19 cellular contexts compared by ENCODE assay signal in genomic region chr14:39451811-39452210, GRCh38. TPM values are rescaled to one million over a fixed set of nuclear protein-coding genes. Genes with fewer than 3 reads are reported as not detected.
DNase-seq lines count a peak whose midpoint lies in the region; ATAC-seq and TF ChIP-seq lines count a peak whose summit lies in the region.
"Had no signal": no experiment of that assay in that cellular context is flagged by ENCODE, and none has a peak within 500 bp of the region (broad histone marks: within the 10 kb centered on the region; RNA-seq: fewer than 3 reads in every experiment).

No MANE protein-coding gene starts in this region.

- intact Hi-C loops in activated CD4-positive, alpha-beta memory T cell treated with anti-CD3 and anti-CD28 coated beads for 36 hours (cut with micrococcal nuclease): loop anchor here (5.0 kb wide), 1 partner anchor 220 kb away; the partner anchor contains the start of gene MIA2

- peak overlapping the region; percentile 50 for H3K27ac Mint-ChIP-seq in activated CD4-positive, alpha-beta memory T cell treated with anti-CD3 and anti-CD28 coated beads for 36 hours
- H3K27ac Mint-ChIP-seq: natural killer cell treated with Interleukin-12 subunit alpha and Interleukin-12 subunit beta and Interleukin-15 and Interleukin-18, amount 100 ng/mL, for 72 hours; stimulated activated naive B cell treated with anti-CD40 and anti-IgM and Interleukin-4, amounts not matched to agents 10 μg/mL and 1 μg/mL and 100 μg/mL, for 72 hours; T-helper 17 cell had no signal

- H3K27ac ChIP-seq in osteoblast (ENCODE audit: low read depth, low read length): no peak overlapping the region
- H3K27ac ChIP-seq: BLaER1 treated with 17β-estradiol and CSF1 and Interleukin-3, amounts not matched to agents 10 nM and 100 nM; lower lobe of right lung had no signal

- peak; percentile 50 for ATAC-seq in GM18873 (IDR thresholded peaks at IDR 0.05; ENCODE audit: low FRiP score, unreplicated experiment)
- ATAC-seq in GM21381 (IDR thresholded peaks at IDR 0.05; ENCODE audit: unreplicated experiment): peak; percentile 56
- peak; percentile 48 for ATAC-seq in HG03045 (IDR thresholded peaks at IDR 0.05; ENCODE audit: unreplicated experiment)
- ATAC-seq: lower lobe of right lung; natural killer cell treated with Interleukin-12 subunit alpha and Interleukin-12 subunit beta and Interleukin-15 and Interleukin-18, amount 100 ng/mL, for 72 hours; right cardiac atrium; stimulated activated naive B cell treated with anti-CD40 and anti-IgM and Interleukin-4, amounts not matched to agents 10 μg/mL and 1 μg/mL and 100 μg/mL, for 72 hours; T-helper 17 cell had no signal

- no peak for TF ChIP-seq CTCF in osteoblast (IDR thresholded peaks at IDR 0.05; ENCODE audit: extremely low read depth, low read depth, low read length)

- H3K4me3 Mint-ChIP-seq in activated CD4-positive, alpha-beta memory T cell treated with anti-CD3 and anti-CD28 coated beads for 36 hours: no peak overlapping the region
- H3K4me3 Mint-ChIP-seq: brain; natural killer cell treated with Interleukin-12 subunit alpha and Interleukin-12 subunit beta and Interleukin-15 and Interleukin-18, amount 100 ng/mL, for 72 hours; stimulated activated naive B cell treated with anti-CD40 and anti-IgM and Interleukin-4, amounts not matched to agents 10 μg/mL and 1 μg/mL and 100 μg/mL, for 72 hours; T-helper 17 cell had no signal

- H3K36me3 Mint-ChIP-seq in activated CD4-positive, alpha-beta memory T cell treated with anti-CD3 and anti-CD28 coated beads for 36 hours: no peaks in the 10 kb centered on the region
- H3K36me3 Mint-ChIP-seq: brain; natural killer cell treated with Interleukin-12 subunit alpha and Interleukin-12 subunit beta and Interleukin-15 and Interleukin-18, amount 100 ng/mL, for 72 hours had no signal

- no peaks in the 10 kb centered on the region for H3K79me2 ChIP-seq in osteoblast (ENCODE audit: insufficient read depth, low read length)

- no peaks in the 10 kb centered on the region for H3K9me3 ChIP-seq in osteoblast (ENCODE audit: low read depth, low read length)
- H3K9me3 ChIP-seq: BLaER1 treated with 17β-estradiol and CSF1 and Interleukin-3, amounts not matched to agents 10 nM and 100 nM; lower lobe of right lung had no signal

- no peak overlapping the region for H3K4me2 ChIP-seq in osteoblast (ENCODE audit: insufficient read depth, low read length)
- H3K4me2 ChIP-seq: BLaER1 treated with 17β-estradiol and CSF1 and Interleukin-3, amounts not matched to agents 10 nM and 100 nM had no signal

- H3K9me3 Mint-ChIP-seq in activated CD4-positive, alpha-beta memory T cell treated with anti-CD3 and anti-CD28 coated beads for 36 hours: no peaks in the 10 kb centered on the region
- H3K9me3 Mint-ChIP-seq: brain; natural killer cell treated with Interleukin-12 subunit alpha and Interleukin-12 subunit beta and Interleukin-15 and Interleukin-18, amount 100 ng/mL, for 72 hours; stimulated activated naive B cell treated with anti-CD40 and anti-IgM and Interleukin-4, amounts not matched to agents 10 μg/mL and 1 μg/mL and 100 μg/mL, for 72 hours had no signal

- peaks cover 32% of the 10 kb centered on the region for H3K4me1 Mint-ChIP-seq in activated CD4-positive, alpha-beta memory T cell treated with anti-CD3 and anti-CD28 coated beads for 36 hours (ENCODE audit: low read depth)
- H3K4me1 Mint-ChIP-seq: brain had no signal

- no peaks in the 10 kb centered on the region for H3K4me1 ChIP-seq in osteoblast (ENCODE audit: insufficient read depth, low read length)
- H3K4me1 ChIP-seq: BLaER1 treated with 17β-estradiol and CSF1 and Interleukin-3, amounts not matched to agents 10 nM and 100 nM; lower lobe of right lung had no signal

- H3K27me3 ChIP-seq in osteoblast (ENCODE audit: insufficient read depth, low read length): no peaks in the 10 kb centered on the region
- H3K27me3 ChIP-seq: BLaER1 treated with 17β-estradiol and CSF1 and Interleukin-3, amounts not matched to agents 10 nM and 100 nM had no signal

- no peaks in the 10 kb centered on the region for H3K27me3 Mint-ChIP-seq in activated CD4-positive, alpha-beta memory T cell treated with anti-CD3 and anti-CD28 coated beads for 36 hours
- H3K27me3 Mint-ChIP-seq: brain had no signal

- CTCF ChIA-PET in activated CD4-positive, alpha-beta memory T cell treated with anti-CD3 and anti-CD28 coated beads for 36 hours (lab: Charles Lee): interaction anchor here (0.7 kb wide), 1 partner anchor 438 kb away, joined by 3 read pairs; no protein-coding TSS in a partner anchor

- H2AFZ ChIP-seq in osteoblast (ENCODE audit: low read length): no peak overlapping the region

- POLR2A ChIA-PET in activated CD4-positive, alpha-beta memory T cell treated with anti-CD3 and anti-CD28 coated beads for 36 hours (lab: Charles Lee): interaction anchor here (0.7 kb wide), 1 partner anchor 282 kb away, joined by 3 read pairs; the partner anchor contains the start of gene TRAPPC6B

- DNase-seq in activated CD4-positive, alpha-beta memory T cell treated with anti-CD3 and anti-CD28 coated beads for 36 hours: no peak
- DNase-seq in NCI-H69 (lab: John Stamatoyannopoulos, UW) (no peak), osteoblast (ENCODE audit: insufficient read length, low spot score, missing footprints) (no peak), iPS-NIHi7 (ENCODE audit: extremely low spot score) (no peak)
- DNase-seq: activated effector memory CD4-positive, alpha-beta T cell treated with Interleukin-2 at 50 U/mL for 16 hours; DMS79; lower lobe of right lung; NCI-H187 treated with DMSO at 0.1 percent for 48 hours; NCI-H526; right cardiac atrium; stimulated activated CD4-positive, alpha-beta T cell treated with anti-CD3 and anti-CD28 coated beads, Interleukin-4, amount 100 ng/mL, for 24 hours; stimulated activated naive B cell treated with anti-CD40 and anti-IgM and Interleukin-4, amounts not matched to agents 10 μg/mL and 1 μg/mL and 100 μg/mL, for 72 hours; T-helper 17 cell had no signal

- H4K20me1 ChIP-seq in osteoblast (ENCODE audit: insufficient read depth, low read length): no peaks in the 10 kb centered on the region
- H4K20me1 ChIP-seq: BLaER1 treated with 17β-estradiol and CSF1 and Interleukin-3, amounts not matched to agents 10 nM and 100 nM had no signal

- H3K4me3 ChIP-seq in osteoblast (ENCODE audit: insufficient read depth, low read length): no peak overlapping the region
- H3K4me3 ChIP-seq: BLaER1 treated with 17β-estradiol and CSF1 and Interleukin-3, amounts not matched to agents 10 nM and 100 nM; lower lobe of right lung had no signal

- H3K36me3 ChIP-seq in osteoblast (ENCODE audit: insufficient read depth, low read length): no peaks in the 10 kb centered on the region
- H3K36me3 ChIP-seq: BLaER1 treated with 17β-estradiol and CSF1 and Interleukin-3, amounts not matched to agents 10 nM and 100 nM; lower lobe of right lung had no signal

RNA-seq across cellular contexts. Expression of gene FBXO33, which starts 19.6 kb away (rescaled TPM):
- total RNA-seq in activated CD4-positive, alpha-beta memory T cell treated with anti-CD3 and anti-CD28 coated beads for 36 hours: 10 to 100 TPM; 17.4 to 18.8 TPM
- total RNA-seq in osteoblast: 15.6 and 19.2 TPM in 2 replicates
